Comparison of ENCODE assay signal across 25 cellular contexts in genomic region chr17:51425793-51426192, GRCh38.
"Had no signal": no experiment of that assay in that cellular context is flagged by ENCODE, and none has a peak within 500 bp of the region (broad histone marks: within the 10 kb centered on the region; RNA-seq: fewer than 3 reads in every experiment).

No MANE protein-coding gene starts in this region.

- H3K4me3 Mint-ChIP-seq: activated CD8-positive, alpha-beta memory T cell treated with anti-CD3 and anti-CD28 coated beads, Interleukin-2, amount 10 ng/mL, durations not matched to agents 7 days and 5 days; activated naive CD4-positive, alpha-beta T cell treated with anti-CD3 and anti-CD28 coated beads for 36 hours; activated naive CD8-positive, alpha-beta T cell; activated T-cell treated with anti-CD3 and anti-CD28 coated beads, Interleukin-2, amount 50 U/mL, for 4 hours; brain; central memory CD8-positive, alpha-beta T cell; WTC11 had no signal

- FAIRE-seq: astrocyte, colon, RCC 7860 had no signal

- H3K27me3 Mint-ChIP-seq: activated naive CD8-positive, alpha-beta T cell had no signal

- ATAC-seq: activated CD8-positive, alpha-beta memory T cell treated with anti-CD3 and anti-CD28 coated beads, Interleukin-2, amount 10 ng/mL, durations not matched to agents 7 days and 5 days; activated T-cell treated with anti-CD3 and anti-CD28 coated beads, Interleukin-2, amount 50 U/mL, for 4 hours; PC-3; WTC11 had no signal

- H3K27ac Mint-ChIP-seq: activated CD8-positive, alpha-beta memory T cell treated with anti-CD3 and anti-CD28 coated beads, Interleukin-2, amount 10 ng/mL, durations not matched to agents 7 days and 5 days; WTC11 had no signal

- DNase-seq: activated CD4-positive, alpha-beta T cell treated with anti-CD3 and anti-CD28 coated beads for 48 hours; activated CD4-positive, alpha-beta T cell treated with anti-CD3 and anti-CD28 coated beads, Interleukin-2, amount 50 U/mL, for 4 hours; activated CD4-positive, CD25-positive, alpha-beta regulatory T cell treated with anti-CD3 and anti-CD28 coated beads, Interleukin-2, amount 50 U/mL, for 72 hours; activated CD8-positive, alpha-beta memory T cell treated with anti-CD3 and anti-CD28 coated beads, Interleukin-2, amount 10 ng/mL, durations not matched to agents 7 days and 5 days; activated gamma-delta T cell; activated naive CD4-positive, alpha-beta T cell treated with anti-CD3 and anti-CD28 coated beads for 36 hours; activated T-cell treated with anti-CD3 and anti-CD28 coated beads, Interleukin-2, amount 50 U/mL, for 4 hours; amygdala; Karpas-422; NCI-H146; NCI-H1930; NCI-H2107; NCI-H2227 treated with DMSO at 0.1 percent for 48 hours; NCI-H526; PC-3; SHP77 treated with DMSO at 0.1 percent for 48 hours; T-helper 9 cell had no signal

- H3K36me3 Mint-ChIP-seq: activated naive CD8-positive, alpha-beta T cell; brain had no signal

- H3K9me3 Mint-ChIP-seq: activated naive CD4-positive, alpha-beta T cell treated with anti-CD3 and anti-CD28 coated beads for 36 hours; activated T-cell treated with anti-CD3 and anti-CD28 coated beads, Interleukin-2, amount 50 U/mL, for 4 hours; central memory CD8-positive, alpha-beta T cell; T-helper 1 cell treated with Interleukin-12 subunit alpha and Interleukin-12 subunit beta and Interleukin-4 antibody, amounts not matched to agents 30 μg/mL and 1 μg/mL, for 36 hours had no signal
